12 cellular contexts compared by ENCODE assay signal in genomic region chr6:166257911-166258318, GRCh38. TPM values are rescaled to one million over a fixed set of nuclear protein-coding genes. Genes with fewer than 3 reads are reported as not detected.
A peak's percentile ranks its signal among the peaks of the same experiment; 100 is the strongest.
DNase-seq lines count a peak whose midpoint lies in the region; ATAC-seq, FAIRE-seq and TF ChIP-seq lines count a peak whose summit lies in the region.
"Had no signal": no experiment of that assay in that cellular context is flagged by ENCODE, and none has a peak within 500 bp of the region (broad histone marks: within the 10 kb centered on the region; RNA-seq: fewer than 3 reads in every experiment).

No MANE protein-coding gene starts in this region.

- H3K9ac ChIP-seq in GM12878 (ENCODE audit: control insufficient read depth, insufficient read depth, low read length): no peak overlapping the region
- H3K9ac ChIP-seq in neuronal stem cell (ENCODE audit: low read depth, low read length, poor library complexity): no peak overlapping the region

- no peak for TF ChIP-seq EP300 in GM12878 (IDR thresholded peaks at IDR 0.05; ENCODE audit: borderline replicate concordance in 1 of 2, control insufficient read depth in 1 of 2, low read depth in 2 of 2, low read length in 2 of 2)

- H4K91ac ChIP-seq in neuronal stem cell (ENCODE audit: low read depth, low read length, poor library complexity): no peak overlapping the region

- no peak for FAIRE-seq in GM12878 (lab: Jason Lieb, UNC)

- peak; percentile 66 for DNase-seq in NB4 (ENCODE audit: low read depth)
- no peak for DNase-seq in GM12878 (ENCODE audit: low read depth, low spot score)
- DNase-seq in neuronal stem cell (ENCODE audit: low spot score): no peak
- DNase-seq in activated gamma-delta T cell (lab: John Stamatoyannopoulos, UW): no peak
- DNase-seq in NCI-H2196 (lab: John Stamatoyannopoulos, UW; ENCODE audit: unreplicated experiment): no peak
- no peak for DNase-seq in SKM-1 treated with dmso at 0.1 percent for 144 hours (lab: John Stamatoyannopoulos, UW; ENCODE audit: unreplicated experiment)
- DNase-seq: H9, NCI-H2227 treated with DMSO at 0.1 percent for 48 hours had no signal

- H3K79me2 ChIP-seq in GM12878 (ENCODE audit: control insufficient read depth, insufficient read depth, low read length): no peaks in the 10 kb centered on the region

- H2BK12ac ChIP-seq in neuronal stem cell (ENCODE audit: low read length): no peak overlapping the region

- peaks cover 1 to 4% of the 10 kb centered on the region in 2 experiments; a peak in 2 of 4 replicates for H3K27me3 ChIP-seq in GM12878 (replicated peaks in 1 of 2; ENCODE audit: control insufficient read depth in 2 of 2, insufficient read depth in 2 of 2, low read length in 1 of 2)
- peaks cover 4 to 46% (median 15%) of the 10 kb centered on the region in 3 experiments for H3K27me3 ChIP-seq in neuronal stem cell (ENCODE audit: control insufficient read depth in 3 of 3, insufficient read depth in 3 of 3, low read depth in 1 of 3, low read length in 3 of 3)

- in situ Hi-C loops in GM12878 (cut with MboI): no loop called here

- no peak overlapping the region for H3K4ac ChIP-seq in neuronal stem cell (ENCODE audit: low read length)

- CTCF ChIA-PET in GM12878 (lab: Yijun Ruan, JAX): interaction anchor here (1.6 kb wide), 1 partner anchor 142 kb away, joined by 3 read pairs; no protein-coding TSS in a partner anchor

- POLR2A ChIA-PET in GM12878 (lab: Charles Lee): no interaction called here

- H2AFZ ChIP-seq in GM12878 (ENCODE audit: control insufficient read depth, low read depth, low read length) (no peak overlapping the region), neuronal stem cell (ENCODE audit: low read length) (no peak overlapping the region)

- intact Hi-C loops in GM12878 (cut with micrococcal nuclease; ENCODE audit: unreplicated experiment): loop anchor here (5.0 kb wide), 1 partner anchor 86 kb away; no protein-coding TSS in a partner anchor

- no peak overlapping the region for H2AK5ac ChIP-seq in neuronal stem cell (ENCODE audit: low read depth, low read length)

- H3K27ac ChIP-seq in GM12878 (ENCODE audit: control insufficient read depth, insufficient read depth) (no peak overlapping the region), neuronal stem cell (replicated peaks; ENCODE audit: low read length) (no peak overlapping the region)

- no peaks in the 10 kb centered on the region for H3K79me1 ChIP-seq in neuronal stem cell (ENCODE audit: low read depth, low read length)

- ATAC-seq in GM18499 (IDR thresholded peaks at IDR 0.05; ENCODE audit: insufficient read depth, unreplicated experiment) (peak; percentile 55), GM12878 (peak; percentile 37), HG03432 (IDR thresholded peaks at IDR 0.05; ENCODE audit: unreplicated experiment) (no peak)

- RAD21 ChIA-PET in GM12878 (lab: Charles Lee; ENCODE audit: unreplicated experiment): no interaction called here

- H3K9me3 ChIP-seq in GM12878 (replicated peaks; ENCODE audit: control insufficient read depth, insufficient read depth, low read length) (peaks cover 3% of the 10 kb centered on the region; the same call in 1 of the 3 replicates), neuronal stem cell (replicated peaks in 1 of 2; ENCODE audit: control insufficient read depth in 2 of 2, insufficient read depth in 1 of 2, low read depth in 1 of 2, low read length in 2 of 2) (no peaks in the 10 kb centered on the region)

- H3K4me3 ChIP-seq in NB4 (ENCODE audit: low read depth, low read length) (no peak overlapping the region), GM12878 (no peak overlapping the region), neuronal stem cell (ENCODE audit: low read length in 2 of 2) (no peak overlapping the region)
- H3K4me3 ChIP-seq: skin epidermis had no signal

- H3K36me3 ChIP-seq in GM12878 (ENCODE audit: control insufficient read depth in 2 of 2, insufficient read depth in 2 of 2, low read length in 1 of 2): no peaks in the 10 kb centered on the region
- H3K36me3 ChIP-seq in neuronal stem cell (replicated peaks in 1 of 2; ENCODE audit: control insufficient read depth in 2 of 2, insufficient read depth in 2 of 2, low read length in 2 of 2): no peaks in the 10 kb centered on the region

- H3K4me1 ChIP-seq in GM12878 (ENCODE audit: control insufficient read depth, insufficient read depth, low read length) (peaks cover 14% of the 10 kb centered on the region), neuronal stem cell (ENCODE audit: control insufficient read depth in 2 of 2, insufficient read depth in 1 of 2, low read depth in 1 of 2, low read length in 2 of 2) (peaks cover 5 to 6% of the 10 kb centered on the region in 2 donors)

- H4K20me1 ChIP-seq in GM12878 (ENCODE audit: control insufficient read depth, insufficient read depth): no peaks in the 10 kb centered on the region

- H3K23ac ChIP-seq in neuronal stem cell (ENCODE audit: low read depth, low read length, poor library complexity): peak overlapping the region; percentile 68

- H4K8ac ChIP-seq in neuronal stem cell (ENCODE audit: low read depth, low read length): no peak overlapping the region

- TF ChIP-seq POLR2A in NB4 (IDR thresholded peaks at IDR 0.05; ENCODE audit: extremely low read depth, insufficient read length) (no peak), GM12878 (IDR thresholded peaks at IDR 0.05; ENCODE audit: low read depth, low read length) (no peak)

- H3K18ac ChIP-seq in neuronal stem cell (ENCODE audit: low read length): no peak overlapping the region

- TF ChIP-seq CTCF in NB4 (IDR thresholded peaks at IDR 0.05; ENCODE audit: low read depth, low read length) (no peak), GM12878 (IDR thresholded peaks at IDR 0.05 in 2 of 3, conservative IDR thresholded peaks at IDR 0.05 in 1 of 3; ENCODE audit: control insufficient read depth in 2 of 3, extremely low read depth in 1 of 3, insufficient read depth in 1 of 3, low read depth in 3 of 3, low read length in 3 of 3) (no peak)

- H2BK15ac ChIP-seq in neuronal stem cell (ENCODE audit: low read length): no peak overlapping the region

- no peak for TF ChIP-seq RAD21 in GM12878 (IDR thresholded peaks at IDR 0.05; ENCODE audit: insufficient read depth, low read depth, low read length)

- H2BK5ac ChIP-seq in neuronal stem cell (ENCODE audit: low read length): no peak overlapping the region

- H2BK120ac ChIP-seq in neuronal stem cell (ENCODE audit: low read depth, low read length): no peak overlapping the region

- H3K4me2 ChIP-seq in GM12878 (ENCODE audit: control insufficient read depth, insufficient read depth) (no peak overlapping the region), neuronal stem cell (ENCODE audit: insufficient read depth, low read length, poor library complexity, severe bottlenecking) (no peak overlapping the region)

- WGBS in GM12878 (ENCODE audit: insufficient coverage, insufficient replicate concordance, low lambda C conversion rate, missing lambda C conversion rate): 51% methylated on average over 7 of the region's 7 CpGs
- WGBS in neuronal stem cell (ENCODE audit: extremely low coverage in 2 of 2, insufficient read length in 2 of 2, insufficient replicate concordance in 1 of 2), 2 donors: no CpG with 5 or more reads among the region's 7 CpGs

- no peak overlapping the region for H3K14ac ChIP-seq in neuronal stem cell (ENCODE audit: low read length)

- SMC1A ChIA-PET in GM12878 (lab: Charles Lee; ENCODE audit: uncharacterized antibody, unreplicated experiment): no interaction called here

- BruUV-seq in GM12878 (replicated peaks; lab: Mats Ljungman, UMichigan): no TSS peak

TF ChIP-seq in GM12878, 131 proteins besides CTCF, POLR2A, EP300 and RAD21:
- peak; percentile 45; the same call in 1 of the 2 replicates for TF ChIP-seq NR2F1 (conservative IDR thresholded peaks at IDR 0.05)
- no peak for TF ChIP-seq RAD51 (IDR thresholded peaks at IDR 0.05)

RNA-seq across cellular contexts. Expression of gene PRR18, which starts 50.3 kb away (rescaled TPM):
- 3.3 and 4.1 TPM in 2 replicates for total RNA-seq in GM12878 (2013; cell fraction: nucleolus; rRNA removed)
- total RNA-seq in GM12878 (2014; rRNA removed): 3.3 and 4.0 TPM in 2 replicates
- total RNA-seq in GM12878 (2014; rRNA removed; fragmentation: Illumina TruSeq; extraction: Trizol): 1.2 and 1.3 TPM in 2 replicates
- total RNA-seq in GM12878 (2021): 8.2 and 8.8 TPM in 2 replicates
- 1.0 TPM for polyA plus RNA-seq in GM12878 (2011; ENCODE audit: low read depth)
- polyA plus RNA-seq in GM12878 (2011; rRNA removed): 2.0 and 2.5 TPM in 2 replicates
- 2.2 and 2.7 TPM in 2 replicates for polyA plus RNA-seq in GM12878 (2011; cell fraction: cytosol; rRNA removed)
- 6.2 and 6.4 TPM in 2 replicates for polyA plus RNA-seq in GM12878 (2011; cell fraction: nucleus; rRNA removed)
- polyA plus RNA-seq in GM12878 (2012): 2.1 and 3.7 TPM in 2 replicates
- 1.9 and 2.1 TPM in 2 replicates for polyA plus RNA-seq in GM12878 (2014; fragmentation: Illumina TruSeq; extraction: Trizol)
- under 1 TPM; 0.26 to 0.84 TPM for polyA plus RNA-seq in GM12878 (2014; fragmentation: Nextera tagmentation; extraction: Ambion mirVana)
- 3.6 and 4.1 TPM in 2 replicates for polyA plus RNA-seq in GM12878 (2014; rRNA removed)
- under 1 TPM; 0.13 to 0.42 TPM for polyA plus RNA-seq in GM12878 (2016; fragmentation: Nextera tagmentation; extraction: Ambion mirVana)
- 1.3 and 2.6 TPM in 2 replicates for polyA minus RNA-seq in GM12878 (2011; rRNA and poly(A)+ RNA removed)
- 1.0 and 2.3 TPM in 2 replicates for polyA minus RNA-seq in GM12878 (2011; cell fraction: cytosol; rRNA and poly(A)+ RNA removed)
- polyA minus RNA-seq in GM12878 (2011; cell fraction: nucleus; rRNA and poly(A)+ RNA removed): 2.2 and 4.3 TPM in 2 replicates
- 0.17 TPM for polyA plus RNA-seq in neuronal stem cell (2013, experiment 1 of 2)
- 0.19 TPM for polyA plus RNA-seq in neuronal stem cell (2013, experiment 2 of 2)
- total RNA-seq: H9, RPMI7951 had no signal
